ENCODE assay signal across 8 cellular contexts in the genomic region with DNA sequence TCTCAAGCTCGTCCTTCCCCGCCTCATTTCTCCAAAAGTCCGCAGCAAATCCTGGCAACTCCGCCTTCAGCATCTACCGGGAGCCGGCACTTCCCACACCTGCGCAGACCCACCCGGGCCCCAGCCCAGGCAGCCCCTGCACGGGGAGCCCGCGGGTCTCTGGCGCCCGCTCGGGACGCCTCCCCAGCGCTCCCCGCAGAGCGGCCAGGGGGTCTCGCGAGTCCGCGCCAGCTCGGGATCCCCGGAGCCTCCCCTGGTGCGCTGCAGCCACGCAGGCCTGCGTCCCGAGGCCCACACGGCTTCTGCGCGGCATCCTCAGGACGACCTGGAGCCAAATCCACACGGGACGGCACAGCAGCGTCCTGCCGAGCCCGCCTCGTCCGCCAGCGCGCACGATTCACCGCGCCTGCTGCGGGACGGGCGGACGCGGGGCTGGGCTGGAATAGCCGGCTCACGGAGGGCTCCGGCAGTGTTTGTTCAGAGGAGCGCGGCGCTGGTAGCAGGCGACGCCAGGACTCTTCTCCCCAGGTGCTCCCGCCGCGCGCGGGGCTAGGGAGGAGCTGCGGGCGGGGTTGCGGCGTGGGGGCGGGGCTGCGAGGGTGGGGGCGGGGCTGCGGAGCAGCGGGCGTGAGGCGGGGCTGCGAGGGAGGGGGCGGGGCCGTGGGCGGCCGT. TPM values are rescaled to one million over a fixed set of nuclear protein-coding genes. Genes with fewer than 3 reads are reported as not detected.
DNase-seq lines count a peak whose midpoint lies in the region; ATAC-seq lines count a peak whose summit lies in the region.

No MANE protein-coding gene starts in this region.

- peak; percentile 1 to 59 for ATAC-seq in naive thymus-derived CD8-positive, alpha-beta T cell

- peak overlapping the region in 9 of 10 donors; percentile 75 to 98 (median 87) for H3K27ac Mint-ChIP-seq in naive thymus-derived CD8-positive, alpha-beta T cell

- peaks cover 22% of the 10 kb centered on the region for H3K36me3 ChIP-seq in BLaER1

- H4K20me1 ChIP-seq in BLaER1 = peaks cover 47% of the 10 kb centered on the region

- H3K4me1 ChIP-seq in BLaER1 = peaks cover 58% of the 10 kb centered on the region

- H3K27me3 Mint-ChIP-seq in naive thymus-derived CD8-positive, alpha-beta T cell = peaks cover 0 to 2% (median 0%) of the 10 kb centered on the region in 5 donors

- peak overlapping the region; percentile 99 for H3K4me2 ChIP-seq in BLaER1

- DNase-seq in GM19238 (ENCODE audit: insufficient read length, low spot score) (peak; percentile 53), HPDE6-E6E7 (ENCODE audit: extremely low spot score) (peak; percentile 63), RKO (ENCODE audit: low spot score) (peak; percentile 61), epidermal melanocyte (ENCODE audit: insufficient read length, low spot score) (peak; percentile 79), HCEC 1CT (no peak), ecto neural progenitor cell (ENCODE audit: low spot score) (no peak)
- peak in 1 of 10 donors; percentile 73 for DNase-seq in naive thymus-derived CD8-positive, alpha-beta T cell

- H3K9ac ChIP-seq in BLaER1 = peak overlapping the region; percentile 76

- H3K27ac ChIP-seq in BLaER1 = peak overlapping the region; percentile 41; the same call in 1 of the 2 replicates

- peaks cover 0 to 2% (median 0%) of the 10 kb centered on the region in 3 donors for H3K36me3 Mint-ChIP-seq in naive thymus-derived CD8-positive, alpha-beta T cell

- H3K9me3 Mint-ChIP-seq in naive thymus-derived CD8-positive, alpha-beta T cell = no peaks in the 10 kb centered on the region

- H3K4me3 ChIP-seq in BLaER1 = peak overlapping the region; percentile 73

- H3K27me3 ChIP-seq in BLaER1 = peaks cover 16% of the 10 kb centered on the region

- POLR2A ChIA-PET in naive thymus-derived CD8-positive, alpha-beta T cell (lab: Charles Lee) = interaction anchor here (0.6 to 5.1 kb wide), 27 partner anchors 8 to 368 kb away, joined by 3 to 48 read pairs (median 4); a partner anchor contains a TSS

- no peaks in the 10 kb centered on the region for H3K9me3 ChIP-seq in BLaER1

- peaks cover 23 to 51% (median 47%) of the 10 kb centered on the region in 4 donors for H3K4me1 Mint-ChIP-seq in naive thymus-derived CD8-positive, alpha-beta T cell

- H3K4me3 Mint-ChIP-seq in naive thymus-derived CD8-positive, alpha-beta T cell = peak overlapping the region; percentile 82 to 93 (median 88)

RNA-seq across cellular contexts. Expression of a gene that starts 0.8 kb away (rescaled TPM):
- 10 to 100 TPM; 48.9 to 54.7 TPM for total RNA-seq in naive thymus-derived CD8-positive, alpha-beta T cell
- polyA plus RNA-seq in naive thymus-derived CD8-positive, alpha-beta T cell = 10 to 100 TPM in 1 of 3 donors, 1 to 10 TPM in 2; 3.5 to 19.8 (median 6.7) TPM

RNA-seq across cellular contexts. Expression of a gene that starts 14.7 kb away (rescaled TPM):
- total RNA-seq in naive thymus-derived CD8-positive, alpha-beta T cell = 10 to 100 TPM; 33.7 to 37.6 TPM
- polyA plus RNA-seq in naive thymus-derived CD8-positive, alpha-beta T cell = 10 to 100 TPM; 22.5 to 32.3 (median 24.2) TPM

RNA-seq across cellular contexts. Expression of a gene that starts 14.9 kb away (rescaled TPM):
- 1 to 10 TPM; 6.5 to 7.2 TPM for total RNA-seq in naive thymus-derived CD8-positive, alpha-beta T cell
- polyA plus RNA-seq in naive thymus-derived CD8-positive, alpha-beta T cell = 1 to 10 TPM in 1 of 3 donors, under 1 TPM in 2; 0.96 to 1.9 (median 0.99) TPM

RNA-seq across cellular contexts. Expression of a gene that starts 38.1 kb away (rescaled TPM):
- 1 to 10 TPM; 4.4 to 5.2 TPM for total RNA-seq in naive thymus-derived CD8-positive, alpha-beta T cell
- polyA plus RNA-seq in naive thymus-derived CD8-positive, alpha-beta T cell = 1 to 10 TPM in 1 of 3 donors, under 1 TPM in 2; 0.32 to 1.1 (median 0.44) TPM

RNA-seq across cellular contexts. Expression of a gene that starts 40.1 kb away (rescaled TPM):
- total RNA-seq in naive thymus-derived CD8-positive, alpha-beta T cell = 10 to 100 TPM; 36.2 to 40.7 TPM
- polyA plus RNA-seq in naive thymus-derived CD8-positive, alpha-beta T cell = 10 to 100 TPM in 2 of 3 donors, 1 to 10 TPM in 1; 8.6 to 26.7 (median 15.3) TPM

Comparison
In these comparisons a context has a peak if more than half of its experiments do, and no peak if none do; other contexts are left out.
1. DNase-seq: peak in GM19238 (single experiment), HPDE6-E6E7 (single experiment), RKO (single experiment) and epidermal melanocyte (single experiment); none in HCEC 1CT (single experiment) and ecto neural progenitor cell (single experiment).